13 cellular contexts compared by ENCODE assay signal in the genomic region with DNA sequence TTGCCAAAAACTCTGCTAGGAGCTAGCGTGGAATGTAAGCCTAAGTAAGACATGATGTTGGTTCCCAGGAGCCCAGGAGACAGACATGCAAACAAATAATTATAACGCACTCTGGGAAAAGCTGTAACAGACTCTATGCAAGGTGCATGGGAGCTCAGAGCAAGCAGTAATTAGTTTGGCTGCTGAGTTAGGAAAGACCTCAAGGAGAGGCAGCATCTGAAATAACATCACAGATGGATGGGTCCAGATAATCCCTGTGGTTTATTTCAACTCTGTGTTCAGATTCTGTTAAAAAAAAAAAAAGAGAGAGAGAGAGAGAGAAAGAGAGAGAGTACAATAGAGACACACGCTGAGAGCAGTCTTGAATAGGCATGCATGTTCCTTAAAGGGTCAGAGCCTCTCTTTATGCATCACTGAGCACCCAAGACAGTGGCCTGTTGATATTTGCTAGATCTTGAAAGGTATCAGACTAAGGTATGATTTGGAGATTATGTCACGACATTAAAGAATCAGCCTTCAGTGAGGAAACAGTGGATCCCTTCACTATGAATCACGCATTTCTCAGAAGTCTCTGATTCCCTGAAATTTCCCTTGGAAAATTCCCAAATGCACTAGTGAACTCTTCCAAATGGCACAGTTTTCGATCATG.
DNase-seq lines count a peak whose midpoint lies in the region; ATAC-seq, FAIRE-seq and TF ChIP-seq lines count a peak whose summit lies in the region.
"Had no signal": no experiment of that assay in that cellular context is flagged by ENCODE, and none has a peak within 500 bp of the region (broad histone marks: within the 10 kb centered on the region; RNA-seq: fewer than 3 reads in every experiment).

No MANE protein-coding gene starts in this region.

- H3K4me2 ChIP-seq in keratinocyte (ENCODE audit: control insufficient read depth, extremely low read depth, insufficient read depth, low read depth, low read length) = peak overlapping the region; percentile 25

- no peaks in the 10 kb centered on the region for H3K79me2 ChIP-seq in keratinocyte (ENCODE audit: control insufficient read depth, insufficient read depth, low read length)

- DNase-seq in ACHN = peak; percentile 22
- peak; percentile 55 for DNase-seq in LHCN-M2 (ENCODE audit: low read depth)
- DNase-seq in amniotic stem cell (lab: John Stamatoyannopoulos, UW) = peak; percentile 37
- DNase-seq in keratinocyte (ENCODE audit: low read depth, low spot score) = no peak
- DNase-seq in activated CD4-positive, alpha-beta T cell treated with anti-CD3 and anti-CD28 coated beads for 1 hour = no peak
- no peak for DNase-seq in COLO668 (lab: John Stamatoyannopoulos, UW; ENCODE audit: unreplicated experiment)
- DNase-seq: activated CD8-positive, alpha-beta memory T cell treated with anti-CD3 and anti-CD28 coated beads, Interleukin-2, amount 50 U/mL, for 4 hours; NCI-H187; nucleus accumbens had no signal

- in situ Hi-C loops in ACHN (cut with HindIII; ENCODE audit: low pct_ligation_motif_present, low pct_unique_long_range_greater_than_20kb, low sequenced_read_pairs) = no loop called here

- peaks cover 15% of the 10 kb centered on the region for H3K4me1 ChIP-seq in keratinocyte (ENCODE audit: control insufficient read depth, extremely low read depth, insufficient read depth, low read length)

- no peak overlapping the region for H3K27ac ChIP-seq in keratinocyte (ENCODE audit: control insufficient read depth, insufficient read depth, low read length)
- H3K27ac ChIP-seq: C4-2B, vagina had no signal

- no peak for ATAC-seq in GM19328 (IDR thresholded peaks at IDR 0.05; ENCODE audit: unreplicated experiment)
- ATAC-seq in GM18907 (IDR thresholded peaks at IDR 0.05; ENCODE audit: unreplicated experiment) = no peak

- no peak for TF ChIP-seq CTCF in keratinocyte (optimal IDR thresholded peaks at IDR 0.05 in 1 of 3, IDR thresholded peaks at IDR 0.05 in 1 of 3, conservative IDR thresholded peaks at IDR 0.05 in 1 of 3; ENCODE audit: extremely low read depth in 1 of 3, insufficient read depth in 2 of 3, low read length in 3 of 3)

- H3K36me3 ChIP-seq in keratinocyte (ENCODE audit: control insufficient read depth in 2 of 2, extremely low read depth in 1 of 2, insufficient read depth in 2 of 2, low read length in 2 of 2) = no peaks in the 10 kb centered on the region
- H3K36me3 ChIP-seq: vagina had no signal

- no peaks in the 10 kb centered on the region for H3K9me1 ChIP-seq in keratinocyte (ENCODE audit: control insufficient read depth, extremely low read depth, insufficient read depth, low read length)

- H3K9ac ChIP-seq in keratinocyte (ENCODE audit: control insufficient read depth, extremely low read depth, insufficient read depth, low read length) = no peak overlapping the region

- H2AFZ ChIP-seq in keratinocyte (ENCODE audit: control insufficient read depth, low read length) = peak overlapping the region; percentile 54

- H3K27me3 ChIP-seq in keratinocyte (ENCODE audit: control insufficient read depth, extremely low read depth, insufficient read depth, low read length) = no peaks in the 10 kb centered on the region
- H3K27me3 ChIP-seq: vagina had no signal

- H3K4me3 ChIP-seq in keratinocyte (ENCODE audit: control insufficient read depth in 2 of 3, extremely low read depth in 1 of 3, insufficient read depth in 2 of 3, low read depth in 1 of 3, low read length in 3 of 3) = no peak overlapping the region
- H3K4me3 ChIP-seq: vagina had no signal

- dilution Hi-C loops in keratinocyte (cut with MboI; ENCODE audit: extremely low pct_ligation_motif_present, low sequenced_read_pairs) = no loop called here

- H3K9me3 ChIP-seq in keratinocyte (ENCODE audit: control insufficient read depth, low read depth, low read length) = no peaks in the 10 kb centered on the region
- H3K9me3 ChIP-seq: vagina had no signal

- no peak for FAIRE-seq in keratinocyte (lab: Jason Lieb, UNC)

- no peaks in the 10 kb centered on the region for H4K20me1 ChIP-seq in keratinocyte (ENCODE audit: control insufficient read depth, extremely low read depth, insufficient read depth, low read length)

Comparison
In these comparisons a context has a peak if more than half of its experiments do, and no peak if none do; other contexts are left out.
1. DNase-seq: peak in ACHN (single experiment), LHCN-M2 (single experiment) and amniotic stem cell (single experiment); none in keratinocyte (single experiment), activated CD4-positive, alpha-beta T cell treated with anti-CD3 and anti-CD28 coated beads for 1 hour (single experiment) and COLO668 (single experiment).